ENCODE assay signal across 23 cellular contexts in genomic region chr5:115621365-115621900, GRCh38. TPM values are rescaled to one million over a fixed set of nuclear protein-coding genes. Genes with fewer than 3 reads are reported as not detected.
A peak's percentile ranks its signal among the peaks of the same experiment; 100 is the strongest.
DNase-seq lines count a peak whose midpoint lies in the region; ATAC-seq, FAIRE-seq and TF ChIP-seq lines count a peak whose summit lies in the region.
"Had no signal": no experiment of that assay in that cellular context is flagged by ENCODE, and none has a peak within 500 bp of the region (broad histone marks: within the 10 kb centered on the region; RNA-seq: fewer than 3 reads in every experiment).

No MANE protein-coding gene starts in this region.

- no peak for TF ChIP-seq CTCF in HFFc6 (IDR thresholded peaks at IDR 0.05)
- TF ChIP-seq CTCF in K562 (IDR thresholded peaks at IDR 0.05 in 2 of 3, conservative IDR thresholded peaks at IDR 0.05 in 1 of 3; ENCODE audit: insufficient read depth in 2 of 3, low read depth in 1 of 3, low read length in 3 of 3), result no peak
- no peak for TF ChIP-seq CTCF in nephron progenitor cell (IDR thresholded peaks at IDR 0.05)

- H2AFZ ChIP-seq in K562 (ENCODE audit: low read depth, low read length), result no peak overlapping the region

- no peak for TF ChIP-seq POLR2A in K562 (conservative IDR thresholded peaks at IDR 0.05)

- peaks cover 18% of the 10 kb centered on the region for H3K36me3 ChIP-seq in CD4-positive, alpha-beta memory T cell (ENCODE audit: insufficient read depth, low read length)
- H3K36me3 ChIP-seq in K562 (ENCODE audit: control insufficient read depth, insufficient read depth, low read length), result peaks cover 73% of the 10 kb centered on the region
- H3K36me3 ChIP-seq: ovary had no signal

- peak overlapping the region in 2 of 8 donors; percentile 7 to 57 for H3K4me3 Mint-ChIP-seq in CD4-positive, alpha-beta memory T cell
- H3K4me3 Mint-ChIP-seq in HFFc6, result peak overlapping the region; percentile 2; the same call in 1 of the 2 replicates
- H3K4me3 Mint-ChIP-seq in nephron progenitor cell, result peak overlapping the region; percentile 9
- H3K4me3 Mint-ChIP-seq: activated naive CD4-positive, alpha-beta T cell treated with anti-CD3 and anti-CD28 coated beads for 36 hours had no signal

- peak overlapping the region in 1 of 2 experiments; percentile 24; a peak in 1 of 4 replicates for H3K9ac ChIP-seq in K562 (ENCODE audit: insufficient read depth in 1 of 2, low read depth in 2 of 2, low read length in 2 of 2)

- peaks cover 77% of the 10 kb centered on the region for H3K79me2 ChIP-seq in K562 (ENCODE audit: control insufficient read depth, insufficient read depth, low read length)

- no peak overlapping the region for H3K4me3 ChIP-seq in CD4-positive, alpha-beta memory T cell (ENCODE audit: low read length in 2 of 2)
- no peak overlapping the region for H3K4me3 ChIP-seq in K562
- H3K4me3 ChIP-seq: ascending aorta, lung, ovary, right lobe of liver had no signal

- peak overlapping the region in 4 of 7 donors; percentile 36 to 76 (median 60) for H3K27ac Mint-ChIP-seq in CD4-positive, alpha-beta memory T cell
- H3K27ac Mint-ChIP-seq in HFFc6 (no peak overlapping the region), nephron progenitor cell (no peak overlapping the region)
- H3K27ac Mint-ChIP-seq: activated naive CD4-positive, alpha-beta T cell treated with anti-CD3 and anti-CD28 coated beads for 36 hours had no signal

- no peak for FAIRE-seq in K562 (lab: Jason Lieb, UNC)

- no peak for ATAC-seq in K562
- ATAC-seq in GM21526 (IDR thresholded peaks at IDR 0.05; ENCODE audit: low FRiP score, unreplicated experiment), result no peak
- ATAC-seq: right lobe of liver, SK-N-SH treated with all-trans-retinoic acid at 6 μM for 48 hours had no signal

- no peak for TF ChIP-seq EP300 in K562 (IDR thresholded peaks at IDR 0.05; ENCODE audit: low read length)

- H3K4me1 ChIP-seq in CD4-positive, alpha-beta memory T cell (ENCODE audit: insufficient read depth, low read length), result peaks cover 36% of the 10 kb centered on the region
- peaks cover 9 to 19% of the 10 kb centered on the region in 2 experiments; a peak in 4 of 5 replicates for H3K4me1 ChIP-seq in K562 (replicated peaks in 1 of 2; ENCODE audit: control insufficient read depth in 2 of 2, insufficient read depth in 2 of 2, low read length in 2 of 2)

- no TSS peak for BruUV-seq in K562 (replicated peaks; lab: Mats Ljungman, UMichigan)

- CTCF ChIA-PET in CD4-positive, alpha-beta memory T cell (lab: Charles Lee; ENCODE audit: partially characterized antibody), result no interaction called here
- CTCF ChIA-PET in K562 (lab: Yijun Ruan, JAX; ENCODE audit: low intra/inter-chr PET ratio), result no interaction called here

- WGBS in K562 (ENCODE audit: insufficient coverage, low coverage, missing lambda C conversion rate), result 28% methylated on average over 4 of the region's 4 CpGs

- no peak for DNase-seq in CD4-positive, alpha-beta memory T cell
- no peak for DNase-seq in HFFc6
- peak in 1 of 4 experiments; percentile 17 for DNase-seq in K562 (ENCODE audit: extremely low read depth in 1 of 4, low spot score in 3 of 4)
- DNase-seq in nephron progenitor cell, result no peak
- DNase-seq in iPS-NIHi11 (ENCODE audit: low spot score), result no peak
- DNase-seq in SKM-1 treated with dmso at 0.1 percent for 144 hours (lab: John Stamatoyannopoulos, UW; ENCODE audit: unreplicated experiment), result no peak
- no peak for DNase-seq in NCI-H2196 treated with DMSO at 0.1 percent for 48 hours (lab: John Stamatoyannopoulos, UW; ENCODE audit: unreplicated experiment)
- DNase-seq: activated CD4-positive, alpha-beta T cell treated with anti-CD3 and anti-CD28 coated beads, Interleukin-2, amount 50 U/mL, for 48 hours; activated naive CD4-positive, alpha-beta T cell treated with anti-CD3 and anti-CD28 coated beads for 36 hours; activated T-cell treated with anti-CD3 and anti-CD28 coated beads for 4 hours; dorsolateral prefrontal cortex; foreskin melanocyte; GDM1; HCEC 1CT; KG1; NCI-H1694; ovary; right lobe of liver; WERI-Rb-1 had no signal

- no peak overlapping the region for H3K27ac ChIP-seq in CD4-positive, alpha-beta memory T cell (ENCODE audit: low read depth, low read length)
- H3K27ac ChIP-seq in K562 (ENCODE audit: extremely low read depth, low read depth, low read length), result peak overlapping the region; percentile 45; the same call in 2 of the 3 replicates
- H3K27ac ChIP-seq: ascending aorta, ovary, right lobe of liver, WERI-Rb-1 had no signal

- in situ Hi-C loops in K562 (cut with MboI), result no loop called here

- H3K4me2 ChIP-seq in K562 (ENCODE audit: insufficient read depth, low read length), result peak overlapping the region; percentile 62

- no peaks in the 10 kb centered on the region for H3K27me3 ChIP-seq in CD4-positive, alpha-beta memory T cell (ENCODE audit: insufficient read depth, low read length)
- H3K27me3 ChIP-seq in K562 (ENCODE audit: control insufficient read depth in 2 of 2, insufficient read depth in 2 of 2, low read length in 2 of 2), result no peaks in the 10 kb centered on the region
- H3K27me3 ChIP-seq: ascending aorta, dorsolateral prefrontal cortex, ovary, right lobe of liver had no signal

- peaks cover 8% of the 10 kb centered on the region for H3K9me1 ChIP-seq in K562 (ENCODE audit: control insufficient read depth, insufficient read depth, low read length)

- no peaks in the 10 kb centered on the region for H3K9me3 Mint-ChIP-seq in CD4-positive, alpha-beta memory T cell
- H3K9me3 Mint-ChIP-seq in HFFc6, result no peaks in the 10 kb centered on the region
- H3K9me3 Mint-ChIP-seq in nephron progenitor cell, result no peaks in the 10 kb centered on the region
- H3K9me3 Mint-ChIP-seq: activated naive CD4-positive, alpha-beta T cell treated with anti-CD3 and anti-CD28 coated beads for 36 hours had no signal

- peaks cover 24 to 55% of the 10 kb centered on the region in 2 donors for H3K36me3 Mint-ChIP-seq in CD4-positive, alpha-beta memory T cell
- peaks cover 31% of the 10 kb centered on the region for H3K36me3 Mint-ChIP-seq in HFFc6 (ENCODE audit: low read depth)
- peaks cover 25% of the 10 kb centered on the region for H3K36me3 Mint-ChIP-seq in nephron progenitor cell (ENCODE audit: low read depth)

- H3K27me3 Mint-ChIP-seq in CD4-positive, alpha-beta memory T cell, result no peaks in the 10 kb centered on the region
- H3K27me3 Mint-ChIP-seq in HFFc6 (ENCODE audit: insufficient read depth) (no peaks in the 10 kb centered on the region), nephron progenitor cell (ENCODE audit: low read depth, poor library complexity) (no peaks in the 10 kb centered on the region)

- H3K9me3 ChIP-seq in CD4-positive, alpha-beta memory T cell (ENCODE audit: control insufficient read depth in 1 of 2, low read length in 2 of 2), result no peaks in the 10 kb centered on the region
- no peaks in the 10 kb centered on the region for H3K9me3 ChIP-seq in K562 (replicated peaks; ENCODE audit: control insufficient read depth, insufficient read depth, low read depth, low read length)
- H3K9me3 ChIP-seq: ascending aorta, ovary, right lobe of liver had no signal

- POLR2A ChIA-PET in CD4-positive, alpha-beta memory T cell (lab: Charles Lee; ENCODE audit: partially characterized antibody), result no interaction called here
- POLR2A ChIA-PET in K562 (lab: Yijun Ruan, JAX), result no interaction called here

- intact Hi-C loops in CD4-positive, alpha-beta memory T cell (cut with micrococcal nuclease), result no loop called here
- intact Hi-C loops in K562 (cut with micrococcal nuclease), result no loop called here

- H4K20me1 ChIP-seq in K562 (replicated peaks; ENCODE audit: control insufficient read depth, insufficient read depth, low read length), result peaks cover 16% of the 10 kb centered on the region

- H3K4me1 Mint-ChIP-seq in CD4-positive, alpha-beta memory T cell, result peaks cover 16 to 23% (median 20%) of the 10 kb centered on the region in 4 donors
- H3K4me1 Mint-ChIP-seq in HFFc6 (ENCODE audit: low read depth) (peaks cover 11% of the 10 kb centered on the region), nephron progenitor cell (peaks cover 9% of the 10 kb centered on the region)

- TF ChIP-seq RAD21 in K562 (CRISPR knock-in tag; conservative IDR thresholded peaks at IDR 0.05 in 1 of 2, IDR thresholded peaks at IDR 0.05 in 1 of 2), result no peak

RNA-seq across cellular contexts. Expression of gene TMED7, which starts 4.4 kb away (rescaled TPM):
- total RNA-seq in CD4-positive, alpha-beta memory T cell, result 10 to 100 TPM; 47.5 to 49.5 TPM
- polyA plus RNA-seq in CD4-positive, alpha-beta memory T cell, result 10 to 100 TPM; 32.1 to 36.9 TPM
- total RNA-seq in HFFc6 (2021; fragmentation: NEBNext Ultra II Directional; extraction: Animal tissue kit (Norgen Biotek cat#: 25700)), result 100 to 1,000 TPM; 162 to 194 (median 175) TPM
- 21.4 and 62.0 TPM in 2 replicates for total RNA-seq in K562 (2011; cell fraction: chromatin; rRNA removed; ENCODE audit: low replicate concordance)
- 22.8 and 31.2 TPM in 2 replicates for total RNA-seq in K562 (2011; cell fraction: nucleolus; rRNA removed)
- total RNA-seq in K562 (2011; cell fraction: nucleoplasm; rRNA removed), result 53.7 and 91.9 TPM in 2 replicates
- total RNA-seq in K562 (2014; rRNA removed), result 91.6 and 93.4 TPM in 2 replicates
- 45.7 and 54.6 TPM in 2 replicates for total RNA-seq in K562 (2014; rRNA removed; fragmentation: Illumina TruSeq; extraction: Trizol)
- 39.5 and 45.3 TPM in 2 replicates for total RNA-seq in K562 (2015; rRNA removed; fragmentation: Illumina TruSeq; extraction: Trizol)
- 52.4 and 57.9 TPM in 2 replicates for total RNA-seq in K562 (2021)
- 37.2 and 41.2 TPM in 2 replicates for polyA plus RNA-seq in K562 (2011; rRNA removed)
- polyA plus RNA-seq in K562 (2011; cell fraction: cytosol; rRNA removed), result 26.0 and 113 TPM in 2 replicates
- polyA plus RNA-seq in K562 (2011; cell fraction: nucleus; rRNA removed), result 9.5 and 12.7 TPM in 2 replicates
- 21.7 and 33.5 TPM in 2 replicates for polyA plus RNA-seq in K562 (2012)
- polyA plus RNA-seq in K562 (2014; fragmentation: Illumina TruSeq; extraction: Trizol), result 25.0 and 30.2 TPM in 2 replicates
- polyA plus RNA-seq in K562 (2014; fragmentation: Nextera tagmentation; extraction: Ambion mirVana), result 10 to 100 TPM; 15.9 to 16.5 TPM
- polyA plus RNA-seq in K562 (2014; rRNA removed), result 34.3 and 41.7 TPM in 2 replicates
- polyA minus RNA-seq in K562 (2011; rRNA and poly(A)+ RNA removed), result 63.0 and 74.7 TPM in 2 replicates
- polyA minus RNA-seq in K562 (2011; cell fraction: cytosol; rRNA and poly(A)+ RNA removed), result 26.1 and 47.5 TPM in 2 replicates
- polyA minus RNA-seq in K562 (2011; cell fraction: nucleus; rRNA and poly(A)+ RNA removed), result 18.4 and 34.0 TPM in 2 replicates

RNA-seq across cellular contexts. Expression of gene TICAM2, which starts 19.2 kb away (rescaled TPM):
- 1 to 10 TPM; 1.3 to 1.6 TPM for total RNA-seq in CD4-positive, alpha-beta memory T cell
- polyA plus RNA-seq in CD4-positive, alpha-beta memory T cell, result under 1 TPM in 1 of 2 donors, not detected in 1; 0.52 TPM
- total RNA-seq in HFFc6 (2021; fragmentation: NEBNext Ultra II Directional; extraction: Animal tissue kit (Norgen Biotek cat#: 25700)), result 10 to 100 TPM in 4 of 6 experiments, 1 to 10 TPM in 2; 8.3 to 15.9 (median 13.1) TPM
- total RNA-seq in K562 (2011; cell fraction: chromatin; rRNA removed; ENCODE audit: low replicate concordance), result 0.32 and 2.6 TPM in 2 replicates
- total RNA-seq in K562 (2011; cell fraction: nucleolus; rRNA removed), result 0.26 and 0.33 TPM in 2 replicates
- total RNA-seq in K562 (2011; cell fraction: nucleoplasm; rRNA removed), result 0.95 and 2.5 TPM in 2 replicates
- total RNA-seq in K562 (2014; rRNA removed) (0.41 and 0.69 TPM in 2 replicates), K562 (2014; rRNA removed; fragmentation: Illumina TruSeq; extraction: Trizol) (0.98 TPM in 1 of 2 replicates, not detected in the other), K562 (2015; rRNA removed; fragmentation: Illumina TruSeq; extraction: Trizol) (1.2 and 2.2 TPM in 2 replicates), K562 (2021) (1.7 and 2.1 TPM in 2 replicates)
- polyA plus RNA-seq in K562 (2011; rRNA removed) (0.17 TPM in 1 of 2 replicates, not detected in the other), K562 (2014; fragmentation: Illumina TruSeq; extraction: Trizol) (1.8 TPM in 1 of 2 replicates, not detected in the other), K562 (2014; fragmentation: Nextera tagmentation; extraction: Ambion mirVana) (1 to 10 TPM in 1 of 2 experiments, under 1 TPM in 1; 0.93 to 1.6 TPM), K562 (2014; rRNA removed) (0.15 and 0.38 TPM in 2 replicates)
- 0.01 and 0.03 TPM in 2 replicates for polyA plus RNA-seq in K562 (2011; cell fraction: cytosol; rRNA removed)
- 0.20 and 0.35 TPM in 2 replicates for polyA plus RNA-seq in K562 (2011; cell fraction: nucleus; rRNA removed)
- polyA plus RNA-seq in K562 (2012), result 1.1 and 1.2 TPM in 2 replicates
- 0.07 TPM in 1 of 2 replicates, not detected in the other for polyA minus RNA-seq in K562 (2011; rRNA and poly(A)+ RNA removed)
- not detected in 2 replicates for polyA minus RNA-seq in K562 (2011; cell fraction: cytosol; rRNA and poly(A)+ RNA removed)
- 0.81 and 2.2 TPM in 2 replicates for polyA minus RNA-seq in K562 (2011; cell fraction: nucleus; rRNA and poly(A)+ RNA removed)

Comparison
In these comparisons a context has a peak if more than half of its experiments do, and no peak if none do; other contexts are left out.
1. H3K27ac Mint-ChIP-seq: peak in CD4-positive, alpha-beta memory T cell (4 of 7); none in HFFc6 (single experiment) and nephron progenitor cell (single experiment).